8 cellular contexts compared by ENCODE assay signal in genomic region chr18:11850821-11851155, GRCh38. TPM values are rescaled to one million over a fixed set of nuclear protein-coding genes. Genes with fewer than 3 reads are reported as not detected.
DNase-seq lines count a peak whose midpoint lies in the region; ATAC-seq and TF ChIP-seq lines count a peak whose summit lies in the region.

No MANE protein-coding gene starts in this region.

- H3K4me3 ChIP-seq in liver (ENCODE audit: low read depth in 1 of 3, low read length in 3 of 3), result peak overlapping the region; percentile 73 to 95 (median 94)
- H3K4me3 ChIP-seq in thyroid gland (replicated peaks in 1 of 3), result peak overlapping the region; percentile 74 to 100 (median 93)

- TF ChIP-seq RAD21 in liver (IDR thresholded peaks at IDR 0.05), result no peak

- peak; percentile 14 for ATAC-seq in HG02623 (IDR thresholded peaks at IDR 0.05; ENCODE audit: unreplicated experiment)

- TF ChIP-seq POLR2A in thyroid gland (IDR thresholded peaks at IDR 0.05), result no peak

- no peaks in the 10 kb centered on the region for H3K36me3 ChIP-seq in liver (ENCODE audit: control insufficient read depth in 4 of 4, insufficient read depth in 3 of 4, low read depth in 1 of 4, low read length in 3 of 4)
- no peaks in the 10 kb centered on the region for H3K36me3 ChIP-seq in thyroid gland

- intact Hi-C loops in thyroid gland (cut with DNase I), result loop anchor here (10.0 kb wide), 2 partner anchors 54 to 174 kb away; partner anchors contain the start of gene MPPE1

- TF ChIP-seq CTCF in liver (IDR thresholded peaks at IDR 0.05; ENCODE audit: low read depth, low read length, missing input control), result no peak
- no peak for TF ChIP-seq CTCF in thyroid gland (IDR thresholded peaks at IDR 0.05)
- no peak for TF ChIP-seq CTCF in GM13976 (IDR thresholded peaks at IDR 0.05; ENCODE audit: borderline replicate concordance, control extremely low read depth, extremely low read depth, insufficient read depth, missing control alignments)

- peaks cover 0 to 32% (median 22%) of the 10 kb centered on the region in 4 donors for H3K4me1 ChIP-seq in liver (ENCODE audit: control insufficient read depth in 4 of 4, insufficient read depth in 4 of 4, low read length in 3 of 4)
- H3K4me1 ChIP-seq in thyroid gland, result peaks cover 14 to 22% of the 10 kb centered on the region in 2 donors

- H3K27me3 ChIP-seq in liver (ENCODE audit: control insufficient read depth in 4 of 4, insufficient read depth in 4 of 4, low read length in 3 of 4) (no peaks in the 10 kb centered on the region), thyroid gland (no peaks in the 10 kb centered on the region)

- under 1% methylated on average over 10 of the region's 10 CpGs for WGBS in liver
- 1% methylated on average over 10 of the region's 10 CpGs for WGBS in thyroid gland, 2 donors

- peak overlapping the region; percentile 81 to 93 for H3K9ac ChIP-seq in liver (ENCODE audit: low read depth in 1 of 2, low read length in 2 of 2)

- peak; percentile 54 for DNase-seq in NCI-H1105 treated with DMSO at 0.1 percent for 48 hours (lab: John Stamatoyannopoulos, UW)
- no peak for DNase-seq in NCI-H1105 (lab: John Stamatoyannopoulos, UW)
- peak; percentile 79 for DNase-seq in NCI-H2171 treated with DMSO at 0.1 percent for 48 hours (lab: John Stamatoyannopoulos, UW)
- DNase-seq in central memory CD4-positive, alpha-beta T cell, result peak; percentile 72
- no peak for DNase-seq in thyroid gland
- DNase-seq in GM13976 (ENCODE audit: low spot score), result no peak

- H3K27ac ChIP-seq in liver (ENCODE audit: low read depth in 1 of 2, low read length in 2 of 2) (peak overlapping the region; percentile 91 to 95), thyroid gland (peak overlapping the region; percentile 95 to 96 (median 95))

- in situ Hi-C loops in GM13976 (cut with MboI; ENCODE audit: low sequenced_read_pairs, unreplicated experiment), result no loop called here

- H3K9me3 ChIP-seq in liver (ENCODE audit: control insufficient read depth in 4 of 4, low read length in 3 of 4) (no peaks in the 10 kb centered on the region), thyroid gland (no peaks in the 10 kb centered on the region)

TF ChIP-seq in liver, 16 proteins besides CTCF, POLR2A, EP300 and RAD21:
- TF ChIP-seq NR2F2 (IDR thresholded peaks at IDR 0.05) (no peak), MAX (IDR thresholded peaks at IDR 0.05) (no peak), HNF4A (conservative IDR thresholded peaks at IDR 0.05) (no peak), RXRA (IDR thresholded peaks at IDR 0.05) (no peak), FOXA2 (IDR thresholded peaks at IDR 0.05) (no peak), TAF1 (conservative IDR thresholded peaks at IDR 0.05) (no peak), EGR1 (IDR thresholded peaks at IDR 0.05; ENCODE audit: low read depth in 2 of 2) (no peak), SP1 (IDR thresholded peaks at IDR 0.05) (no peak)

RNA-seq across cellular contexts. Expression of gene CHMP1B, which starts 0.4 kb away (rescaled TPM):
- total RNA-seq in liver (10 to 100 TPM; 19.5 to 23.6 TPM), thyroid gland (10 to 100 TPM; 75.4 to 99.5 (median 85.9) TPM)
- 10 to 100 TPM; 13.6 to 18.7 TPM for polyA plus RNA-seq in liver

RNA-seq across cellular contexts. Expression of gene MPPE1, which starts 57.3 kb away (rescaled TPM):
- total RNA-seq in liver, result 10 to 100 TPM in 1 of 2 donors, 1 to 10 TPM in 1; 9.8 to 31.0 TPM
- 10 to 100 TPM; 21.2 to 31.6 TPM for polyA plus RNA-seq in liver
- total RNA-seq in thyroid gland, result 100 to 1,000 TPM in 1 of 4 donors, 10 to 100 TPM in 3; 50.0 to 111 (median 76.7) TPM

Comparison
In these comparisons a context has a peak if more than half of its experiments do, and no peak if none do; other contexts are left out.
1. DNase-seq: peak in NCI-H1105 treated with DMSO at 0.1 percent for 48 hours (single experiment), NCI-H2171 treated with DMSO at 0.1 percent for 48 hours (single experiment) and central memory CD4-positive, alpha-beta T cell (single experiment); none in NCI-H1105 (single experiment), thyroid gland (0 of 2) and GM13976 (single experiment).